In genomic region chr4:185730849-185731608, GRCh38 we compare ENCODE assay signal across 8 cellular contexts.
DNase-seq lines count a peak whose midpoint lies in the region; ATAC-seq and TF ChIP-seq lines count a peak whose summit lies in the region.

No MANE protein-coding gene starts in this region.

- intact Hi-C loops in left ventricle myocardium inferior (cut with micrococcal nuclease), result no loop called here

- H3K4me1 ChIP-seq in left ventricle myocardium inferior, result peaks cover 88% of the 10 kb centered on the region

- no peak overlapping the region for H3K27ac Mint-ChIP-seq in activated naive CD4-positive, alpha-beta T cell treated with anti-CD3 and anti-CD28 coated beads, Interleukin-2, amount 50 U/mL, for 72 hours

- H3K36me3 ChIP-seq in left ventricle myocardium inferior, result peaks cover 19% of the 10 kb centered on the region

- TF ChIP-seq CTCF in GM12872 (IDR thresholded peaks at IDR 0.05; ENCODE audit: insufficient read depth, low read depth, low read length), result peak; percentile 6; the same call in 1 of the 3 replicates
- peak; percentile 20 for TF ChIP-seq CTCF in left ventricle myocardium inferior (IDR thresholded peaks at IDR 0.05; ENCODE audit: borderline replicate concordance)

- DNase-seq in NCI-H226 (peak; percentile 13), left ventricle myocardium inferior (no peak), putamen (ENCODE audit: low spot score) (no peak), NCI-H69 (lab: John Stamatoyannopoulos, UW) (no peak)
- DNase-seq in activated CD8-positive, alpha-beta memory T cell treated with anti-CD3 and anti-CD28 coated beads for 24 hours, result no peak
- DNase-seq in activated naive CD4-positive, alpha-beta T cell treated with anti-CD3 and anti-CD28 coated beads, Interleukin-2, amount 50 U/mL, for 72 hours (ENCODE audit: low spot score in 2 of 2), result no peak

- no peak overlapping the region for H3K4me3 ChIP-seq in left ventricle myocardium inferior

- H3K9me3 ChIP-seq in left ventricle myocardium inferior (replicated peaks), result no peaks in the 10 kb centered on the region

- H3K36me3 Mint-ChIP-seq in activated naive CD4-positive, alpha-beta T cell treated with anti-CD3 and anti-CD28 coated beads, Interleukin-2, amount 50 U/mL, for 72 hours, result peaks cover 0 to 5% of the 10 kb centered on the region in 2 donors

- peak overlapping the region; percentile 63 for H3K27ac ChIP-seq in left ventricle myocardium inferior (replicated peaks)

- H3K9me3 Mint-ChIP-seq in activated naive CD4-positive, alpha-beta T cell treated with anti-CD3 and anti-CD28 coated beads, Interleukin-2, amount 50 U/mL, for 72 hours, result no peaks in the 10 kb centered on the region

- ATAC-seq in GM21723 (IDR thresholded peaks at IDR 0.05; ENCODE audit: unreplicated experiment), result peak; percentile 69
- no peak for ATAC-seq in activated naive CD4-positive, alpha-beta T cell treated with anti-CD3 and anti-CD28 coated beads, Interleukin-2, amount 50 U/mL, for 72 hours

- H3K27me3 ChIP-seq in left ventricle myocardium inferior (ENCODE audit: low read depth), result no peaks in the 10 kb centered on the region
